In genomic region chr6:89098461-89098860, GRCh38 we compare ENCODE assay signal across 1 cellular context.
TF ChIP-seq lines count a peak whose summit lies in the region.

No MANE protein-coding gene starts in this region.

TF ChIP-seq in HepG2, 621 proteins besides CTCF, POLR2A, EP300 and RAD21:
- TF ChIP-seq TGIF2 (CRISPR knock-in tag; IDR thresholded peaks at IDR 0.05) (no peak), RERE (CRISPR knock-in tag; IDR thresholded peaks at IDR 0.05; ENCODE audit: low read depth) (no peak), CAMTA2 (CRISPR knock-in tag; IDR thresholded peaks at IDR 0.05; ENCODE audit: borderline replicate concordance) (no peak), NONO (IDR thresholded peaks at IDR 0.05) (no peak), NONO (CRISPR knock-in tag; conservative IDR thresholded peaks at IDR 0.05) (no peak), YEATS4 (CRISPR knock-in tag; IDR thresholded peaks at IDR 0.05; ENCODE audit: borderline replicate concordance) (no peak), CHD2 (IDR thresholded peaks at IDR 0.05; ENCODE audit: low read depth, low read length) (no peak), EHMT2 (IDR thresholded peaks at IDR 0.05; ENCODE audit: borderline replicate concordance, low read depth, low read length) (no peak), NR0B2 (CRISPR knock-in tag; IDR thresholded peaks at IDR 0.05) (no peak), ZNF33A (CRISPR knock-in tag; IDR thresholded peaks at IDR 0.05; ENCODE audit: borderline replicate concordance) (no peak), SAFB2 (CRISPR knock-in tag; IDR thresholded peaks at IDR 0.05; ENCODE audit: borderline replicate concordance, low read depth) (no peak), ZNF646 (CRISPR knock-in tag; IDR thresholded peaks at IDR 0.05) (no peak), ZSCAN30 (CRISPR knock-in tag; IDR thresholded peaks at IDR 0.05) (no peak), RFXAP (CRISPR knock-in tag; IDR thresholded peaks at IDR 0.05; ENCODE audit: borderline replicate concordance) (no peak), ZNF652 (CRISPR knock-in tag; IDR thresholded peaks at IDR 0.05; ENCODE audit: borderline replicate concordance, low read depth) (no peak), E2F2 (CRISPR knock-in tag; IDR thresholded peaks at IDR 0.05; ENCODE audit: borderline replicate concordance) (no peak), ATF3 (CRISPR knock-in tag; IDR thresholded peaks at IDR 0.05) (no peak), IKZF5 (CRISPR knock-in tag; IDR thresholded peaks at IDR 0.05) (no peak), ZNF782 (CRISPR knock-in tag; IDR thresholded peaks at IDR 0.05; ENCODE audit: borderline replicate concordance) (no peak), ZNF317 (CRISPR knock-in tag; IDR thresholded peaks at IDR 0.05) (no peak)
